ENCODE assay signal across 12 cellular contexts in the genomic region with DNA sequence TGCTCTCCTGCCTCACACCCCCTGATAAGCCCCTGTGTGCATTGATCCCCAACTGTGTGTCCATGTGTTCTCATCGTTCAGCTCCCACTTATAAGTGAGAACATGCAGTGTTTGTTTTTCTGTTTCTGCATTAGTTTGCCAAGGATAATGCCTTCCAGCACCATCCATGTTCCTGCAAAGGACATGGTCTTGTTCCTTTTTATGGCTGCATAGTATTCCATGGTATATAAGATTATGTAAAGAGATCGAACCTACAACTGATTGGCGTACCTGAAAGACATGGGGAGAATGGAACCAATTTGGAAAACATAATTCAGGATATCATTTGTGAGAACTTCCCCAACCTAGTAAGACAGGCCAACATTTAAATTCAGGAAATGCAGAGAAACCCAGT. TPM values are rescaled to one million over a fixed set of nuclear protein-coding genes. Genes with fewer than 3 reads are reported as not detected.
DNase-seq lines count a peak whose midpoint lies in the region; ATAC-seq, FAIRE-seq and TF ChIP-seq lines count a peak whose summit lies in the region.
"Had no signal": no experiment of that assay in that cellular context is flagged by ENCODE, and none has a peak within 500 bp of the region (broad histone marks: within the 10 kb centered on the region; RNA-seq: fewer than 3 reads in every experiment).

No MANE protein-coding gene starts in this region.

- no peak for ATAC-seq in HG02884 (IDR thresholded peaks at IDR 0.05; ENCODE audit: unreplicated experiment)

- DNase-seq in activated T-cell treated with anti-CD3 and anti-CD28 coated beads, Interleukin-2, amount 50 U/mL, for 24 hours, result no peak
- no peak for DNase-seq in activated T-cell treated with anti-CD3 and anti-CD28 coated beads, Interleukin-2, amount 50 U/mL, for 48 hours
- DNase-seq in activated T-helper 2 cell treated with anti-CD3 and anti-CD28 coated beads, Interferon-gamma antibody, Interleukin-2, Interleukin-4, amounts not matched to agents 10 μg/mL and 5 μg/mL and 100 μg/mL, durations not matched to agents 14 hours and 24 hours and 36 hours (ENCODE audit: low spot score), result no peak
- DNase-seq in keratinocyte (ENCODE audit: low read depth, low spot score) (no peak), thyroid gland (no peak), AG08395 (ENCODE audit: low spot score) (no peak), testis (no peak)
- DNase-seq: NCI-H1105 treated with DMSO at 0.1 percent for 48 hours; NK-92 treated with Interleukin-12 subunit alpha and Interleukin-12 subunit beta, amount 100 ng/mL, for 24 hours had no signal

- H3K36me3 Mint-ChIP-seq in activated T-cell treated with anti-CD3 and anti-CD28 coated beads, Interleukin-2, amount 50 U/mL, for 24 hours (ENCODE audit: low read depth), result peaks cover 6% of the 10 kb centered on the region
- H3K36me3 Mint-ChIP-seq in activated T-helper 2 cell treated with anti-CD3 and anti-CD28 coated beads, Interferon-gamma antibody, Interleukin-2, Interleukin-4, amounts not matched to agents 10 μg/mL and 5 μg/mL and 100 μg/mL, durations not matched to agents 14 hours and 24 hours and 36 hours (ENCODE audit: low read depth), result peaks cover 39% of the 10 kb centered on the region

- no peak for FAIRE-seq in keratinocyte (lab: Jason Lieb, UNC)
- FAIRE-seq: islet of Langerhans had no signal

- H3K9me3 ChIP-seq in keratinocyte (ENCODE audit: control insufficient read depth, low read depth, low read length), result no peaks in the 10 kb centered on the region
- H3K9me3 ChIP-seq in thyroid gland, result no peaks in the 10 kb centered on the region
- H3K9me3 ChIP-seq in testis, result no peaks in the 10 kb centered on the region

- H3K4me3 ChIP-seq in keratinocyte (ENCODE audit: control insufficient read depth in 2 of 3, extremely low read depth in 1 of 3, insufficient read depth in 2 of 3, low read depth in 1 of 3, low read length in 3 of 3), result no peak overlapping the region
- H3K4me3 ChIP-seq in thyroid gland (replicated peaks in 1 of 3), result no peak overlapping the region
- H3K4me3 ChIP-seq in testis, result no peak overlapping the region

- peaks cover 2% of the 10 kb centered on the region for H3K79me2 ChIP-seq in keratinocyte (ENCODE audit: control insufficient read depth, insufficient read depth, low read length)

- H3K9me3 Mint-ChIP-seq in activated T-cell treated with anti-CD3 and anti-CD28 coated beads, Interleukin-2, amount 50 U/mL, for 24 hours, result peaks cover 13% of the 10 kb centered on the region
- H3K9me3 Mint-ChIP-seq in activated T-helper 2 cell treated with anti-CD3 and anti-CD28 coated beads, Interferon-gamma antibody, Interleukin-2, Interleukin-4, amounts not matched to agents 10 μg/mL and 5 μg/mL and 100 μg/mL, durations not matched to agents 14 hours and 24 hours and 36 hours, result peaks cover 8% of the 10 kb centered on the region
- H3K9me3 Mint-ChIP-seq: activated naive CD4-positive, alpha-beta T cell treated with anti-CD3 and anti-CD28 coated beads, Interleukin-2, amount 50 U/mL, for 24 hours had no signal

- peaks cover 49% of the 10 kb centered on the region for H3K4me1 Mint-ChIP-seq in activated T-cell treated with anti-CD3 and anti-CD28 coated beads, Interleukin-2, amount 50 U/mL, for 24 hours (ENCODE audit: low read depth)
- H3K4me1 Mint-ChIP-seq in activated T-helper 2 cell treated with anti-CD3 and anti-CD28 coated beads, Interferon-gamma antibody, Interleukin-2, Interleukin-4, amounts not matched to agents 10 μg/mL and 5 μg/mL and 100 μg/mL, durations not matched to agents 14 hours and 24 hours and 36 hours (ENCODE audit: low read depth), result peaks cover 71% of the 10 kb centered on the region

- WGBS in thyroid gland, 2 donors, result 88 to 96% methylated on average over 3 of the region's 3 CpGs
- 88 to 94% methylated on average over 3 of the region's 3 CpGs for WGBS in testis, 2 donors

- H3K27me3 Mint-ChIP-seq in activated T-cell treated with anti-CD3 and anti-CD28 coated beads, Interleukin-2, amount 50 U/mL, for 24 hours, result peaks cover 13% of the 10 kb centered on the region
- no peaks in the 10 kb centered on the region for H3K27me3 Mint-ChIP-seq in activated T-helper 2 cell treated with anti-CD3 and anti-CD28 coated beads, Interferon-gamma antibody, Interleukin-2, Interleukin-4, amounts not matched to agents 10 μg/mL and 5 μg/mL and 100 μg/mL, durations not matched to agents 14 hours and 24 hours and 36 hours (ENCODE audit: low read depth)

- H3K27ac Mint-ChIP-seq in activated T-cell treated with anti-CD3 and anti-CD28 coated beads, Interleukin-2, amount 50 U/mL, for 24 hours, result peak overlapping the region; percentile 83
- H3K27ac Mint-ChIP-seq in activated T-helper 2 cell treated with anti-CD3 and anti-CD28 coated beads, Interferon-gamma antibody, Interleukin-2, Interleukin-4, amounts not matched to agents 10 μg/mL and 5 μg/mL and 100 μg/mL, durations not matched to agents 14 hours and 24 hours and 36 hours, result peak overlapping the region; percentile 79
- H3K27ac Mint-ChIP-seq: activated naive CD4-positive, alpha-beta T cell treated with anti-CD3 and anti-CD28 coated beads, Interleukin-2, amount 50 U/mL, for 24 hours had no signal

- H3K4me3 Mint-ChIP-seq in activated T-cell treated with anti-CD3 and anti-CD28 coated beads, Interleukin-2, amount 50 U/mL, for 24 hours, result peak overlapping the region; percentile 8
- H3K4me3 Mint-ChIP-seq in activated T-helper 2 cell treated with anti-CD3 and anti-CD28 coated beads, Interferon-gamma antibody, Interleukin-2, Interleukin-4, amounts not matched to agents 10 μg/mL and 5 μg/mL and 100 μg/mL, durations not matched to agents 14 hours and 24 hours and 36 hours (ENCODE audit: low read depth), result peak overlapping the region; percentile 7
- H3K4me3 Mint-ChIP-seq: activated naive CD4-positive, alpha-beta T cell treated with anti-CD3 and anti-CD28 coated beads, Interleukin-2, amount 50 U/mL, for 24 hours had no signal

- no peak overlapping the region for H3K9ac ChIP-seq in keratinocyte (ENCODE audit: control insufficient read depth, extremely low read depth, insufficient read depth, low read length)

- H3K4me1 ChIP-seq in keratinocyte (ENCODE audit: control insufficient read depth, extremely low read depth, insufficient read depth, low read length) (peaks cover 44% of the 10 kb centered on the region), thyroid gland (peaks cover 0 to 11% of the 10 kb centered on the region in 2 donors), testis (no peaks in the 10 kb centered on the region)

- H4K20me1 ChIP-seq in keratinocyte (ENCODE audit: control insufficient read depth, extremely low read depth, insufficient read depth, low read length), result no peaks in the 10 kb centered on the region

- H3K9me1 ChIP-seq in keratinocyte (ENCODE audit: control insufficient read depth, extremely low read depth, insufficient read depth, low read length), result peaks cover 2% of the 10 kb centered on the region

- H3K27me3 ChIP-seq in keratinocyte (ENCODE audit: control insufficient read depth, extremely low read depth, insufficient read depth, low read length) (no peaks in the 10 kb centered on the region), thyroid gland (no peaks in the 10 kb centered on the region), testis (no peaks in the 10 kb centered on the region)

- H3K4me2 ChIP-seq in keratinocyte (ENCODE audit: control insufficient read depth, extremely low read depth, insufficient read depth, low read depth, low read length), result peak overlapping the region; percentile 62

- H2AFZ ChIP-seq in keratinocyte (ENCODE audit: control insufficient read depth, low read length), result no peak overlapping the region

- H3K27ac ChIP-seq in keratinocyte (ENCODE audit: control insufficient read depth, insufficient read depth, low read length) (peak overlapping the region; percentile 74), thyroid gland (peak overlapping the region in 2 of 3 donors; percentile 36 to 57), testis (no peak overlapping the region)

- TF ChIP-seq POLR2A in thyroid gland (IDR thresholded peaks at IDR 0.05) (no peak), testis (IDR thresholded peaks at IDR 0.05) (no peak)

- H3K36me3 ChIP-seq in keratinocyte (ENCODE audit: control insufficient read depth in 2 of 2, extremely low read depth in 1 of 2, insufficient read depth in 2 of 2, low read length in 2 of 2) (no peaks in the 10 kb centered on the region), thyroid gland (no peaks in the 10 kb centered on the region), testis (ENCODE audit: low read depth, missing control alignments) (no peaks in the 10 kb centered on the region)

- dilution Hi-C loops in keratinocyte (cut with MboI; ENCODE audit: extremely low pct_ligation_motif_present, low sequenced_read_pairs), result no loop called here

- intact Hi-C loops in activated T-helper 2 cell treated with anti-CD3 and anti-CD28 coated beads, Interferon-gamma antibody, Interleukin-2, Interleukin-4, amounts not matched to agents 10 μg/mL and 5 μg/mL and 100 μg/mL, durations not matched to agents 14 hours and 24 hours and 36 hours (cut with micrococcal nuclease), result loop anchor here (1.0 kb wide), 2 partner anchors 11 to 17 kb away; no protein-coding TSS in a partner anchor
- intact Hi-C loops in thyroid gland (cut with DNase I) (no loop called here), testis (cut with DNase I; ENCODE audit: low total_unique reads) (no loop called here)

- TF ChIP-seq CTCF in keratinocyte (optimal IDR thresholded peaks at IDR 0.05 in 1 of 3, IDR thresholded peaks at IDR 0.05 in 1 of 3, conservative IDR thresholded peaks at IDR 0.05 in 1 of 3; ENCODE audit: extremely low read depth in 1 of 3, insufficient read depth in 2 of 3, low read length in 3 of 3), result no peak
- no peak for TF ChIP-seq CTCF in thyroid gland (IDR thresholded peaks at IDR 0.05)
- TF ChIP-seq CTCF in testis (IDR thresholded peaks at IDR 0.05), result no peak

RNA-seq across cellular contexts. Expression of gene ANKRD33B, which starts 32.4 kb away (rescaled TPM):
- total RNA-seq in activated T-helper 2 cell treated with anti-CD3 and anti-CD28 coated beads, Interferon-gamma antibody, Interleukin-2, Interleukin-4, amounts not matched to agents 10 μg/mL and 5 μg/mL and 100 μg/mL, durations not matched to agents 14 hours and 24 hours and 36 hours, result 31.1 and 31.5 TPM in 2 replicates
- 0.97 to 2.0 TPM (median 1.9 TPM) in 3 replicates for polyA plus RNA-seq in keratinocyte
- polyA plus RNA-seq in keratinocyte (2011; ENCODE audit: low read depth), result 0.46 TPM
- polyA plus RNA-seq in keratinocyte (2011; cell fraction: cytosol; rRNA removed), result 1.2 and 1.4 TPM in 2 replicates
- polyA plus RNA-seq in keratinocyte (2011; cell fraction: nucleus; rRNA removed), result 3.9 and 4.2 TPM in 2 replicates
- polyA plus RNA-seq in keratinocyte (2012; ENCODE audit: low replicate concordance), result 0.82 and 2.5 TPM in 2 replicates
- polyA minus RNA-seq in keratinocyte, result 3.3 to 7.7 TPM (median 6.4 TPM) in 3 replicates
- polyA minus RNA-seq in keratinocyte (2011; cell fraction: cytosol; rRNA and poly(A)+ RNA removed), result 4.0 TPM
- 6.0 and 8.5 TPM in 2 replicates for polyA minus RNA-seq in keratinocyte (2011; cell fraction: nucleus; rRNA and poly(A)+ RNA removed)
- 1 to 10 TPM in 3 of 4 donors, under 1 TPM in 1; 0.67 to 1.6 (median 1.1) TPM for total RNA-seq in thyroid gland
- 1 to 10 TPM; 5.6 to 5.8 TPM for total RNA-seq in testis
- 3.7 TPM for polyA plus RNA-seq in testis (ENCODE audit: insufficient read depth, low read depth, low replicate concordance)

Comparison
In these comparisons a context has a peak if more than half of its experiments do, and no peak if none do; other contexts are left out.
1. H3K27ac ChIP-seq: peak in keratinocyte (single experiment) and thyroid gland (2 of 3); none in testis (0 of 2).